In genomic region chr12:112978163-112979081, GRCh38 we compare ENCODE assay signal across 8 cellular contexts. TPM values are rescaled to one million over a fixed set of nuclear protein-coding genes. Genes with fewer than 3 reads are reported as not detected.
A peak's percentile ranks its signal among the peaks of the same experiment; 100 is the strongest.
DNase-seq lines count a peak whose midpoint lies in the region; ATAC-seq, FAIRE-seq and TF ChIP-seq lines count a peak whose summit lies in the region.

Gene OAS2, plus strand, starts transcription at chr12:112978519. Its CDS starts 90 bp downstream, at chr12:112978609.

- H4K20me1 ChIP-seq in K562 (replicated peaks; ENCODE audit: control insufficient read depth, insufficient read depth, low read length) = 0 out of 2 replicates have a peak, but pooled peaks cover 3% of the 10 kb centered on the region

- peaks cover 3 to 29% of the 10 kb centered on the region in 2 experiments; a peak in 4 of 5 replicates for H3K27me3 ChIP-seq in K562 (ENCODE audit: control insufficient read depth in 2 of 2, insufficient read depth in 2 of 2, low read length in 2 of 2)

- TF ChIP-seq CTCF in K562 (IDR thresholded peaks at IDR 0.05 in 2 of 3, conservative IDR thresholded peaks at IDR 0.05 in 1 of 3; ENCODE audit: insufficient read depth in 2 of 3, low read depth in 1 of 3, low read length in 3 of 3) = no peak

- no peak within 1 kb of the TSS for H3K27ac ChIP-seq in K562 (ENCODE audit: extremely low read depth, low read depth, low read length)

- no peak for TF ChIP-seq EP300 in K562 (IDR thresholded peaks at IDR 0.05; ENCODE audit: low read length)

- in situ Hi-C loops in K562 (cut with MboI) = no loop called here

- intact Hi-C loops in K562 (cut with micrococcal nuclease) = no loop called here
- intact Hi-C loops in left colon (cut with DNase I, micrococcal nuclease) = no loop called here

- H3K4me1 ChIP-seq in K562 (replicated peaks in 1 of 2; ENCODE audit: control insufficient read depth in 2 of 2, insufficient read depth in 2 of 2, low read length in 2 of 2) = no peaks in the 10 kb centered on the region; a peak in 1 of 5 replicates

- TF ChIP-seq POLR2A in K562 (conservative IDR thresholded peaks at IDR 0.05) = no peak

- H3K79me2 ChIP-seq in K562 (ENCODE audit: control insufficient read depth, insufficient read depth, low read length) = no peaks in the 10 kb centered on the region

- 0 out of 2 replicates have a peak within 1 kb of the TSS, but pooled peaks have one; percentile 14 for H3K4me2 ChIP-seq in K562 (ENCODE audit: insufficient read depth, low read length)

- H3K9me3 ChIP-seq in K562 (replicated peaks; ENCODE audit: control insufficient read depth, insufficient read depth, low read depth, low read length) = no peaks in the 10 kb centered on the region

- CTCF ChIA-PET in K562 (lab: Yijun Ruan, JAX; ENCODE audit: low intra/inter-chr PET ratio) = no interaction called here

- H3K4me3 ChIP-seq in K562 = no peak within 1 kb of the TSS

- FAIRE-seq in K562 (lab: Jason Lieb, UNC) = no peak

- peaks cover 2% of the 10 kb centered on the region for H3K9me1 ChIP-seq in K562 (ENCODE audit: control insufficient read depth, insufficient read depth, low read length)

- H2AFZ ChIP-seq in K562 (ENCODE audit: low read depth, low read length) = peak within 1 kb of the TSS; percentile 4; the same call in 1 of the 2 replicates

- ATAC-seq in HG03108 (IDR thresholded peaks at IDR 0.05; ENCODE audit: unreplicated experiment) (peak; percentile 93), K562 (peak; percentile 38), left colon (peak; percentile 96)

- POLR2A ChIA-PET in K562 (lab: Yijun Ruan, JAX) = interaction anchor here (0.5 to 1.4 kb wide), 9 partner anchors 10 to 997 kb away, joined by 3 to 5 read pairs (median 3); no protein-coding TSS in a partner anchor

- TF ChIP-seq RAD21 in K562 (CRISPR knock-in tag; conservative IDR thresholded peaks at IDR 0.05 in 1 of 2, IDR thresholded peaks at IDR 0.05 in 1 of 2) = no peak

- DNase-seq in NK-92 treated with Interleukin-12 subunit alpha and Interleukin-12 subunit beta, amount 100 ng/mL, for 24 hours (lab: John Stamatoyannopoulos, UW) = peak; percentile 63
- no peak for DNase-seq in NK-92 (lab: John Stamatoyannopoulos, UW; ENCODE audit: unreplicated experiment)
- peak; percentile 23 to 98 (median 60) for DNase-seq in T-helper 2 cell
- no peak for DNase-seq in K562 (ENCODE audit: extremely low read depth in 1 of 4, low spot score in 3 of 4)
- DNase-seq in left colon = peak; percentile 59 to 72
- DNase-seq in stimulated activated CD4-positive, alpha-beta T cell treated with anti-CD3 and anti-CD28 coated beads, TNF-alpha, amount 100 ng/mL, for 48 hours (ENCODE audit: low read depth in 3 of 3) = peak; percentile 47 to 76 (median 56)
- DNase-seq in cerebellar nuclear complex (lab: John Stamatoyannopoulos, UW) = no peak

- WGBS in K562 (ENCODE audit: insufficient coverage, low coverage, missing lambda C conversion rate) = 1% methylated on average over 16 of the region's 19 CpGs

- BruUV-seq in K562 (replicated peaks; lab: Mats Ljungman, UMichigan) = no TSS peak

- H3K36me3 ChIP-seq in K562 (ENCODE audit: control insufficient read depth, insufficient read depth, low read length) = no peaks in the 10 kb centered on the region

- H3K9ac ChIP-seq in K562 (ENCODE audit: insufficient read depth in 1 of 2, low read depth in 2 of 2, low read length in 2 of 2) = peak within 1 kb of the TSS in 1 of 2 experiments; percentile 52; a peak in 2 of 4 replicates

TF ChIP-seq in K562, 482 proteins besides CTCF, POLR2A, EP300 and RAD21 (continues in another document):
- TF ChIP-seq HMG20A (CRISPR knock-in tag; conservative IDR thresholded peaks at IDR 0.05) (no peak), ZNF280B (CRISPR knock-in tag; IDR thresholded peaks at IDR 0.05) (no peak), SMC3 (conservative IDR thresholded peaks at IDR 0.05; ENCODE audit: insufficient read depth, low read depth, low read length) (no peak), ZNF384 (IDR thresholded peaks at IDR 0.05; ENCODE audit: low read depth, low read length) (no peak), EGR1 (conservative IDR thresholded peaks at IDR 0.05) (no peak), GATAD2B (IDR thresholded peaks at IDR 0.05; ENCODE audit: borderline replicate concordance) (no peak), NONO (IDR thresholded peaks at IDR 0.05; ENCODE audit: low read depth in 2 of 2, low read length in 1 of 2) (no peak), ESRRA (IDR thresholded peaks at IDR 0.05; ENCODE audit: borderline replicate concordance, low read depth) (peak; percentile 22; the same call in 1 of the 2 replicates), XRCC5 (IDR thresholded peaks at IDR 0.05; ENCODE audit: low read depth, low read length) (no peak), SUPT5H (IDR thresholded peaks at IDR 0.05) (no peak), HNRNPUL1 (IDR thresholded peaks at IDR 0.05; ENCODE audit: low read length) (no peak), ATF6 (CRISPR knock-in tag; IDR thresholded peaks at IDR 0.05) (no peak), BCOR (IDR thresholded peaks at IDR 0.05) (peak; percentile 78)
- TF ChIP-seq, protein P1, sequence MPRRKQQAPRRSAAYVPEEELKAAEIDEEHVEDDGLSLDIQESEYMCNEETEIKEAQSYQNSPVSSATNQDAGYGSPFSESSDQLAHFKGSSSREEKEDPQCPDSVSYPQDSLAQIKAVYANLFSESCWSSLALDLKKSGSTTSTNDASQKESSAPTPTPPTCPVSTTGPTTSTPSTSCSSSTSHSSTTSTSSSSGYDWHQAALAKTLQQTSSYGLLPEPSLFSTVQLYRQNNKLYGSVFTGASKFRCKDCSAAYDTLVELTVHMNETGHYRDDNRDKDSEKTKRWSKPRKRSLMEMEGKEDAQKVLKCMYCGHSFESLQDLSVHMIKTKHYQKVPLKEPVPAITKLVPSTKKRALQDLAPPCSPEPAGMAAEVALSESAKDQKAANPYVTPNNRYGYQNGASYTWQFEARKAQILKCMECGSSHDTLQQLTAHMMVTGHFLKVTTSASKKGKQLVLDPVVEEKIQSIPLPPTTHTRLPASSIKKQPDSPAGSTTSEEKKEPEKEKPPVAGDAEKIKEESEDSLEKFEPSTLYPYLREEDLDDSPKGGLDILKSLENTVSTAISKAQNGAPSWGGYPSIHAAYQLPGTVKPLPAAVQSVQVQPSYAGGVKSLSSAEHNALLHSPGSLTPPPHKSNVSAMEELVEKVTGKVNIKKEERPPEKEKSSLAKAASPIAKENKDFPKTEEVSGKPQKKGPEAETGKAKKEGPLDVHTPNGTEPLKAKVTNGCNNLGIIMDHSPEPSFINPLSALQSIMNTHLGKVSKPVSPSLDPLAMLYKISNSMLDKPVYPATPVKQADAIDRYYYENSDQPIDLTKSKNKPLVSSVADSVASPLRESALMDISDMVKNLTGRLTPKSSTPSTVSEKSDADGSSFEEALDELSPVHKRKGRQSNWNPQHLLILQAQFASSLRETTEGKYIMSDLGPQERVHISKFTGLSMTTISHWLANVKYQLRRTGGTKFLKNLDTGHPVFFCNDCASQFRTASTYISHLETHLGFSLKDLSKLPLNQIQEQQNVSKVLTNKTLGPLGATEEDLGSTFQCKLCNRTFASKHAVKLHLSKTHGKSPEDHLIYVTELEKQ (CRISPR knock-in tag; IDR thresholded peaks at IDR 0.05) = no peak

RNA-seq across cellular contexts. Expression of gene OAS2, which starts in this region (rescaled TPM):
- total RNA-seq in K562 (2011; cell fraction: chromatin; rRNA removed; ENCODE audit: low replicate concordance) = not detected in 2 replicates
- not detected in 2 replicates for total RNA-seq in K562 (2011; cell fraction: nucleolus; rRNA removed)
- total RNA-seq in K562 (2011; cell fraction: nucleoplasm; rRNA removed) = not detected in 2 replicates
- total RNA-seq in K562 (2014; rRNA removed) = not detected in 2 replicates
- not detected in 2 replicates for total RNA-seq in K562 (2014; rRNA removed; fragmentation: Illumina TruSeq; extraction: Trizol)
- total RNA-seq in K562 (2015; rRNA removed; fragmentation: Illumina TruSeq; extraction: Trizol) = not detected in 2 replicates
- total RNA-seq in K562 (2021) = 0.13 and 0.22 TPM in 2 replicates
- not detected in 2 replicates for polyA plus RNA-seq in K562 (2011; rRNA removed)
- not detected in 2 replicates for polyA plus RNA-seq in K562 (2011; cell fraction: cytosol; rRNA removed)
- polyA plus RNA-seq in K562 (2011; cell fraction: nucleus; rRNA removed) = not detected in 2 replicates
- polyA plus RNA-seq in K562 (2012) = 0.03 TPM in 1 of 2 replicates, not detected in the other
- polyA plus RNA-seq in K562 (2014; fragmentation: Illumina TruSeq; extraction: Trizol) = 0.14 TPM in 1 of 2 replicates, not detected in the other
- not detected for polyA plus RNA-seq in K562 (2014; fragmentation: Nextera tagmentation; extraction: Ambion mirVana)
- 0.85 TPM in 1 of 2 replicates, not detected in the other for polyA plus RNA-seq in K562 (2014; rRNA removed)
- polyA minus RNA-seq in K562 (2011; rRNA and poly(A)+ RNA removed) = not detected in 2 replicates
- not detected in 2 replicates for polyA minus RNA-seq in K562 (2011; cell fraction: cytosol; rRNA and poly(A)+ RNA removed)
- polyA minus RNA-seq in K562 (2011; cell fraction: nucleus; rRNA and poly(A)+ RNA removed) = not detected in 2 replicates
- total RNA-seq in left colon = 1 to 10 TPM; 3.2 to 6.7 TPM

Comparison
In these comparisons a context has a peak if more than half of its experiments do, and no peak if none do; other contexts are left out.
1. DNase-seq: peak in NK-92 treated with Interleukin-12 subunit alpha and Interleukin-12 subunit beta, amount 100 ng/mL, for 24 hours (single experiment), T-helper 2 cell (5 of 5), left colon (2 of 2) and stimulated activated CD4-positive, alpha-beta T cell treated with anti-CD3 and anti-CD28 coated beads, TNF-alpha, amount 100 ng/mL, for 48 hours (3 of 3); none in NK-92 (single experiment), K562 (0 of 4) and cerebellar nuclear complex (0 of 2).
2. Peak in ATAC-seq and H3K4me2 ChIP-seq in K562; RNA of the gene not detected or under 1 TPM.
3. ATAC-seq: peak in every context shown above with its lines; median percentile 96 in left colon; 93 in HG03108; 38 in K562.